In the genomic region with DNA sequence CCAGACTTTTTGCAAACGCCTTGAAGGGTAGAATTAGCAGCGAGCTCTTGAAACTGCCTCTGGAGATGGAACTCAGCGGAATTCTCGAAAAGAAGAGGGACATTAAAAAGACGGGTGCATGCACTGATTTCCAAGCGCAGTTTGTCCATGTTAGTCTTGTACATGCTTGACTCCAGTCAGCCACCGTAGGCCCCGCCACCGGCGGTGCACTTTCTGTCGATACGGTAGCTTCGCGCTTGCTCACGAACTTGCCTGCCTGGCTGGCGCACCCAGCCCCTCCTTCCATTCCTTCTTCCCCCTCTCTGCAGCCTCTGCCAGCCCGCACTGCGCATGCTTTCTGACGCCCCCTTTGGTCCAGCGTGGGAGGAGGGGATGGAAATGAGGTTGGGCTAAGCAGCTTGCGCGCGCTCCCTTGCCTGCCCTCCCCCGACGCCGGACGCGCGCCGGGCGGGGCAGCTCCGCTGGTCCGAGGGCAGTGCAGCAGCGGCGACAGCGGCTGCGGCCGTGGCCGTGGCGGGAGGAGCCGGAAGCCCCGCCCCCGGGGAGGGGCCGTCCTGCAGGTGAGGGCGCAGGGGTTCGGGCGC, we compare ENCODE assay signal across 8 cellular contexts. TPM values are rescaled to one million over a fixed set of nuclear protein-coding genes. Genes with fewer than 3 reads are reported as not detected.
DNase-seq lines count a peak whose midpoint lies in the region; ATAC-seq and TF ChIP-seq lines count a peak whose summit lies in the region.

A gene with protein sequence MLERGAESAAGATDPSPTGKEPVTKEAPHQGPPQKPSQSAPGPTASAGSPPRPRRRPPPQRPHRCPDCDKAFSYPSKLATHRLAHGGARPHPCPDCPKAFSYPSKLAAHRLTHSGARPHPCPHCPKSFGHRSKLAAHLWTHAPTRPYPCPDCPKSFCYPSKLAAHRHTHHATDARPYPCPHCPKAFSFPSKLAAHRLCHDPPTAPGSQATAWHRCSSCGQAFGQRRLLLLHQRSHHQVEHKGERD (plus strand): TSS at position 227 of the 584 bp plus-strand sequence. CDS start 1,235 bp downstream, outside the sequence.

- peaks cover 0 to 3% (median 0%) of the 10 kb centered on the region in 11 experiments; a peak in 2 of 22 replicates for H3K9me3 ChIP-seq in BLaER1 treated with 17β-estradiol and CSF1 and Interleukin-3, amounts not matched to agents 10 nM and 100 nM (replicated peaks in 1 of 11)
- no peaks in the 10 kb centered on the region for H3K9me3 ChIP-seq in duodenal mucosa (ENCODE audit: control insufficient read depth in 1 of 2, low read length in 2 of 2)
- no peaks in the 10 kb centered on the region for H3K9me3 ChIP-seq in lower lobe of right lung

- DNase-seq in NCI-H748 (lab: John Stamatoyannopoulos, UW; ENCODE audit: unreplicated experiment) (peak; percentile 99), lower lobe of right lung (peak; percentile 92)
- peak; percentile 88 to 91 for DNase-seq in activated CD4-positive, alpha-beta T cell treated with anti-CD3 and anti-CD28 coated beads, Interleukin-2, amount 50 U/mL, for 48 hours
- DNase-seq in stimulated activated CD4-positive, alpha-beta T cell treated with anti-CD3 and anti-CD28 coated beads, TNF-alpha, amount 100 ng/mL, for 1 hour (ENCODE audit: low read depth in 3 of 3, low spot score in 1 of 3): peak; percentile 54 to 73 (median 56)

- H3K4me1 ChIP-seq in BLaER1 treated with 17β-estradiol and CSF1 and Interleukin-3, amounts not matched to agents 10 nM and 100 nM: peaks cover 17 to 42% (median 36%) of the 10 kb centered on the region in 10 experiments
- H3K4me1 ChIP-seq in duodenal mucosa (ENCODE audit: control insufficient read depth in 1 of 2, insufficient read depth in 2 of 2, low read length in 2 of 2) (peaks cover 8 to 15% of the 10 kb centered on the region in 2 donors), lower lobe of right lung (peaks cover 16% of the 10 kb centered on the region)

- H3K4me3 ChIP-seq in BLaER1 treated with 17β-estradiol and CSF1 and Interleukin-3, amounts not matched to agents 10 nM and 100 nM: peak within 1 kb of the TSS; percentile 59 to 73 (median 68)
- peak within 1 kb of the TSS; percentile 86 to 90 for H3K4me3 ChIP-seq in duodenal mucosa (ENCODE audit: low read depth in 1 of 2, low read length in 2 of 2)
- H3K4me3 ChIP-seq in lower lobe of right lung: peak within 1 kb of the TSS; percentile 71

- H3K4me2 ChIP-seq in BLaER1 treated with 17β-estradiol and CSF1 and Interleukin-3, amounts not matched to agents 10 nM and 100 nM: peak within 1 kb of the TSS; percentile 91 to 99 (median 96)

- TF ChIP-seq CTCF in lower lobe of right lung (IDR thresholded peaks at IDR 0.05): peak; percentile 10

- peak within 1 kb of the TSS; percentile 65 to 82 (median 76); a peak in 21 of 22 replicates for H3K9ac ChIP-seq in BLaER1 treated with 17β-estradiol and CSF1 and Interleukin-3, amounts not matched to agents 10 nM and 100 nM
- peak within 1 kb of the TSS; percentile 70 to 82 for H3K9ac ChIP-seq in duodenal mucosa (ENCODE audit: low read depth in 1 of 2, low read length in 2 of 2)

- intact Hi-C loops in lower lobe of right lung (cut with DNase I): no loop called here

- peaks cover 8 to 26% (median 20%) of the 10 kb centered on the region in 11 experiments for H3K36me3 ChIP-seq in BLaER1 treated with 17β-estradiol and CSF1 and Interleukin-3, amounts not matched to agents 10 nM and 100 nM
- H3K36me3 ChIP-seq in duodenal mucosa (ENCODE audit: control insufficient read depth in 1 of 2, insufficient read depth in 2 of 2, low read length in 2 of 2) (peaks cover 0 to 3% of the 10 kb centered on the region in 2 donors), lower lobe of right lung (peaks cover 6% of the 10 kb centered on the region)

- peak within 1 kb of the TSS; percentile 45 to 85 (median 81); a peak in 21 of 22 replicates for H3K27ac ChIP-seq in BLaER1 treated with 17β-estradiol and CSF1 and Interleukin-3, amounts not matched to agents 10 nM and 100 nM
- H3K27ac ChIP-seq in duodenal mucosa (ENCODE audit: low read depth, low read length) (peak within 1 kb of the TSS; percentile 89), lower lobe of right lung (peak within 1 kb of the TSS; percentile 89)

- peak; percentile 80 for ATAC-seq in GM19324 (IDR thresholded peaks at IDR 0.05; ENCODE audit: low FRiP score, unreplicated experiment)
- ATAC-seq in HG03469 (IDR thresholded peaks at IDR 0.05; ENCODE audit: unreplicated experiment): peak; percentile 44
- ATAC-seq in lower lobe of right lung: peak; percentile 86 to 87

- peaks cover 0 to 7% (median 0%) of the 10 kb centered on the region in 11 experiments; a peak in 3 of 22 replicates for H4K20me1 ChIP-seq in BLaER1 treated with 17β-estradiol and CSF1 and Interleukin-3, amounts not matched to agents 10 nM and 100 nM

- no peaks in the 10 kb centered on the region for H3K27me3 ChIP-seq in BLaER1 treated with 17β-estradiol and CSF1 and Interleukin-3, amounts not matched to agents 10 nM and 100 nM
- H3K27me3 ChIP-seq in duodenal mucosa (ENCODE audit: control insufficient read depth in 1 of 2, insufficient read depth in 2 of 2, low read length in 2 of 2) (no peaks in the 10 kb centered on the region), lower lobe of right lung (ENCODE audit: low read depth) (no peaks in the 10 kb centered on the region)

RNA-seq across cellular contexts. Expression of the gene that starts here (rescaled TPM):
- total RNA-seq in lower lobe of right lung: 2.8 TPM

Comparison
In these comparisons a context has a peak if more than half of its experiments do, and no peak if none do; other contexts are left out.
1. Peak in every context shown above with its lines: DNase-seq, ATAC-seq, H3K4me3 ChIP-seq and H3K27ac ChIP-seq.